Comparison of ENCODE assay signal across 8 cellular contexts in the genomic region with DNA sequence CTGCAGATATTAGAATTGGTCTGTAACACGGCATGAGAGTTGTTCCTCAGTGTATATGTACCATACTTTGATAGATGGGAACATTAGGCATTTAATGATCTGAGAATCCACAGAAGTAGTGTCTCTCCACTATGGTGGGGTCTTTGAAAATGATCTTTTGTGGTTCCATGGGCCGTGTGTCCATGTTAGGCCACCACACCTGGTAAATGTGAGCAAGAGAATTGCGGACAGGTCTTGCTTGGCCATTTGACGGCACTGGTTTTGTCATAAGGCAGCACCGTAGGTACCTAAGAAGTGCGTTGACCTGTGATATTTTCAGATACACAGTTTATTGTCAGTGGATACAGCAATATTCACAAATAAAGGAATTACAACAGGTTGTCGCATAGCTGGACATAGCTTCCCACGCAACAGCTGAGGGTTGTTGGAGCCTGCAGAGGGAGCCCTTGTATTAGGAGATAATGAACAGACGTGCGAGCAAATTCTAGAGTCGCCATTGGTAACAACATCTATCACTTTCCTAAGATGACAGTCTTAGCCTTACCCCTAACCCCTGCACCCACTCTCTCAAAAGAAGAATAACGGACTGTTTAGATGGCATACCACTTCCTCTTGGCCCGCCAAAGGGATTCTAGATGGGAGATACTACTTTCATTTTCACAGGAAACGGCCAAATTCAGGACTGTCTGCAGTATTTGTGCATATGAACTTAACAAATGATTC.
A peak's percentile ranks its signal among the peaks of the same experiment; 100 is the strongest.
DNase-seq lines count a peak whose midpoint lies in the region; ATAC-seq lines count a peak whose summit lies in the region.

No MANE protein-coding gene starts in this region.

- H3K27me3 Mint-ChIP-seq in activated CD8-positive, alpha-beta memory T cell treated with anti-CD3 and anti-CD28 coated beads, Interleukin-2, amount 10 ng/mL, durations not matched to agents 7 days and 5 days, result peaks cover 4% of the 10 kb centered on the region

- CTCF ChIA-PET in activated CD8-positive, alpha-beta memory T cell treated with anti-CD3 and anti-CD28 coated beads, Interleukin-2, amount 10 ng/mL, durations not matched to agents 7 days and 5 days (lab: Charles Lee), result interaction anchor here (0.6 to 2.5 kb wide), 6 partner anchors 8 to 243 kb away, joined by 3 to 8 read pairs (median 4); a partner anchor contains a TSS

- H3K4me3 ChIP-seq in esophagus (ENCODE audit: low read depth in 1 of 2, low read length in 2 of 2) (peak overlapping the region; percentile 20 to 55), muscle layer of duodenum (ENCODE audit: low read depth in 1 of 2, low read length in 2 of 2) (peak overlapping the region; percentile 63 to 84), stomach smooth muscle (ENCODE audit: low read length in 2 of 2) (peak overlapping the region; percentile 87 to 94)

- H3K4me1 ChIP-seq in esophagus (ENCODE audit: control insufficient read depth in 2 of 2, insufficient read depth in 2 of 2, low read length in 1 of 2) (no peaks in the 10 kb centered on the region), muscle layer of duodenum (ENCODE audit: control insufficient read depth in 1 of 2, insufficient read depth in 2 of 2, low read length in 2 of 2) (no peaks in the 10 kb centered on the region), stomach smooth muscle (ENCODE audit: control insufficient read depth, insufficient read depth, low read length) (no peaks in the 10 kb centered on the region)

- ATAC-seq in GM19467 (IDR thresholded peaks at IDR 0.05; ENCODE audit: unreplicated experiment) (peak; percentile 79), HG03575 (IDR thresholded peaks at IDR 0.05; ENCODE audit: extremely low read depth, insufficient number of reproducible peaks, low FRiP score, unreplicated experiment) (peak; percentile 60)
- ATAC-seq in activated CD8-positive, alpha-beta memory T cell treated with anti-CD3 and anti-CD28 coated beads, Interleukin-2, amount 10 ng/mL, durations not matched to agents 7 days and 5 days, result peak; percentile 87

- peak overlapping the region; percentile 80 for H3K27ac Mint-ChIP-seq in activated CD8-positive, alpha-beta memory T cell treated with anti-CD3 and anti-CD28 coated beads, Interleukin-2, amount 10 ng/mL, durations not matched to agents 7 days and 5 days

- H3K36me3 ChIP-seq in esophagus (ENCODE audit: control insufficient read depth in 2 of 2, insufficient read depth in 2 of 2, low read length in 1 of 2), result no peaks in the 10 kb centered on the region
- H3K36me3 ChIP-seq in muscle layer of duodenum (ENCODE audit: control insufficient read depth in 1 of 2, insufficient read depth in 2 of 2, low read length in 2 of 2), result no peaks in the 10 kb centered on the region
- H3K36me3 ChIP-seq in stomach smooth muscle (ENCODE audit: control insufficient read depth in 2 of 2, insufficient read depth in 2 of 2, low read length in 2 of 2), result no peaks in the 10 kb centered on the region

- peaks cover 6% of the 10 kb centered on the region for H3K4me1 Mint-ChIP-seq in activated CD8-positive, alpha-beta memory T cell treated with anti-CD3 and anti-CD28 coated beads, Interleukin-2, amount 10 ng/mL, durations not matched to agents 7 days and 5 days

- H3K9ac ChIP-seq in stomach smooth muscle (ENCODE audit: low read length in 2 of 2), result peak overlapping the region; percentile 54 to 62

- H3K9me3 ChIP-seq in esophagus (ENCODE audit: control insufficient read depth in 2 of 2, insufficient read depth in 1 of 2, low read depth in 1 of 2, low read length in 1 of 2) (no peaks in the 10 kb centered on the region), muscle layer of duodenum (ENCODE audit: control insufficient read depth in 1 of 2, low read length in 2 of 2) (no peaks in the 10 kb centered on the region), stomach smooth muscle (ENCODE audit: control insufficient read depth in 2 of 2, low read length in 2 of 2) (no peaks in the 10 kb centered on the region)

- 39 to 40% methylated on average over 14 of the region's 14 CpGs for WGBS in esophagus, 2 donors

- H3K27ac ChIP-seq in esophagus (ENCODE audit: low read depth in 2 of 2, low read length in 1 of 2) (no peak overlapping the region), muscle layer of duodenum (ENCODE audit: low read length) (peak overlapping the region; percentile 36), stomach smooth muscle (ENCODE audit: low read length) (no peak overlapping the region)

- H3K36me3 Mint-ChIP-seq in activated CD8-positive, alpha-beta memory T cell treated with anti-CD3 and anti-CD28 coated beads, Interleukin-2, amount 10 ng/mL, durations not matched to agents 7 days and 5 days, result no peaks in the 10 kb centered on the region

- H3K27me3 ChIP-seq in esophagus (ENCODE audit: control insufficient read depth in 1 of 2, insufficient read depth in 2 of 2, low read length in 2 of 2), result no peaks in the 10 kb centered on the region
- H3K27me3 ChIP-seq in muscle layer of duodenum (ENCODE audit: low read depth, low read length), result no peaks in the 10 kb centered on the region
- no peaks in the 10 kb centered on the region for H3K27me3 ChIP-seq in stomach smooth muscle (ENCODE audit: control insufficient read depth in 1 of 2, insufficient read depth in 2 of 2, low read length in 2 of 2)

- peak overlapping the region; percentile 72 for H3K4me3 Mint-ChIP-seq in activated CD8-positive, alpha-beta memory T cell treated with anti-CD3 and anti-CD28 coated beads, Interleukin-2, amount 10 ng/mL, durations not matched to agents 7 days and 5 days

- DNase-seq in COLO829 (ENCODE audit: low spot score) (peak; percentile 86), NCI-H748 (lab: John Stamatoyannopoulos, UW; ENCODE audit: unreplicated experiment) (peak; percentile 85)
- DNase-seq in activated CD8-positive, alpha-beta memory T cell treated with anti-CD3 and anti-CD28 coated beads, Interleukin-2, amount 10 ng/mL, durations not matched to agents 7 days and 5 days, result peak; percentile 65

- no peaks in the 10 kb centered on the region for H3K9me3 Mint-ChIP-seq in activated CD8-positive, alpha-beta memory T cell treated with anti-CD3 and anti-CD28 coated beads, Interleukin-2, amount 10 ng/mL, durations not matched to agents 7 days and 5 days (ENCODE audit: low read depth)

Comparison
In these comparisons a context has a peak if more than half of its experiments do, and no peak if none do; other contexts are left out.
1. H3K4me3 ChIP-seq: peak in every context shown above with its lines; median percentile 90 in stomach smooth muscle; 74 in muscle layer of duodenum; 38 in esophagus.